1 cellular context compared by ENCODE assay signal in the genomic region with DNA sequence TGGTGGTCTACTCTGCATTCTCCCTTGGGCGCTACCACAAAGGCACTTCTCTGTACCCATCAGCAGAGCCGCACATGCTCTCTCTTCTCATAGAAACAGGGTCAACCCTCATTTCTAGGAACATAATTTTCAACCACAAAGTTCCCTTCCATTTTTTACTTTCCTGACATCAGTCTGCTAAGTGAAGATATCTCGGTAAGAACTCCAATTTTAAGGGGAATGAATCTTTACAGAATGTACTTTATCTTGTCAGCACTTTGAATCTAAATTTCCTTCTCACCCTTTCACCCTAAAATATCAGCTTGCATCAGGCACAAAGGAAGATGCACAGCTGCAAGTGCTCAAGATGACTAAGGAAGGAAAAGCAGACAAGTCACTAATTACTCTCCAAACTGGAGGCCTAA.
TF ChIP-seq lines count a peak whose summit lies in the region.

No MANE protein-coding gene starts in this region.

TF ChIP-seq in IMR-90, 13 proteins besides CTCF, POLR2A, EP300 and RAD21:
- TF ChIP-seq MAZ (IDR thresholded peaks at IDR 0.05; ENCODE audit: borderline replicate concordance, low read depth, low read length) (no peak), BHLHE40 (IDR thresholded peaks at IDR 0.05; ENCODE audit: low read depth, low read length) (no peak), MAFK (IDR thresholded peaks at IDR 0.05; ENCODE audit: low read depth, low read length) (no peak), RCOR1 (IDR thresholded peaks at IDR 0.05; ENCODE audit: insufficient replicate concordance, low read length) (no peak), SMC3 (IDR thresholded peaks at IDR 0.05; ENCODE audit: low read depth, low read length) (no peak), FOS (IDR thresholded peaks at IDR 0.05; ENCODE audit: low read depth, low read length) (no peak)
- TF ChIP-seq, protein P1, sequence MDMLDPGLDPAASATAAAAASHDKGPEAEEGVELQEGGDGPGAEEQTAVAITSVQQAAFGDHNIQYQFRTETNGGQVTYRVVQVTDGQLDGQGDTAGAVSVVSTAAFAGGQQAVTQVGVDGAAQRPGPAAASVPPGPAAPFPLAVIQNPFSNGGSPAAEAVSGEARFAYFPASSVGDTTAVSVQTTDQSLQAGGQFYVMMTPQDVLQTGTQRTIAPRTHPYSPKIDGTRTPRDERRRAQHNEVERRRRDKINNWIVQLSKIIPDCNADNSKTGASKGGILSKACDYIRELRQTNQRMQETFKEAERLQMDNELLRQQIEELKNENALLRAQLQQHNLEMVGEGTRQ (IDR thresholded peaks at IDR 0.05; ENCODE audit: low read depth, low read length), result no peak
